In the genomic region with DNA sequence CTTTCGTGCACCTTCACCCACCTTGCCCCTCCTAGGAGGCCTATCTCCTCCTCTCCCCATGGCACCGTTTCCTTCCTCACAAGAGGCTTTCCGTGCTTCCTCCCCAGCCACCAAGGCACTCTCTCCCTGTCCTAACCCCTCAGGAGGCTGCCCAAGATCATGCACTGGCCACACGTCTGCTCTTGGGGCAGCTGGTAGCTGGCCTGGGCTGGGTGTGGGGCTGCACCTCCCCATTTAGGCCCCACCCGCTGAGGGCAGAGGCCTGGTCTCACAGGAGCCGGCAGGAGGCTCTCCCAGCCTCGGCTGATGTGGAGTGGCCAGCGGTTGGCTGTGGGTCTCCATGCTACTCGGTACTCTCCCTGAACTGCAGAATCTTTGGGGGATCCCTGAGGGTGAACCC, we compare ENCODE assay signal across 1 cellular context.
TF ChIP-seq lines count a peak whose summit lies in the region.

No MANE protein-coding gene starts in this region.

TF ChIP-seq in HepG2, 621 proteins besides CTCF, POLR2A, EP300 and RAD21:
- no peak for TF ChIP-seq TSC22D2 (CRISPR knock-in tag; IDR thresholded peaks at IDR 0.05; ENCODE audit: borderline replicate concordance)
- TF ChIP-seq, protein P1, sequence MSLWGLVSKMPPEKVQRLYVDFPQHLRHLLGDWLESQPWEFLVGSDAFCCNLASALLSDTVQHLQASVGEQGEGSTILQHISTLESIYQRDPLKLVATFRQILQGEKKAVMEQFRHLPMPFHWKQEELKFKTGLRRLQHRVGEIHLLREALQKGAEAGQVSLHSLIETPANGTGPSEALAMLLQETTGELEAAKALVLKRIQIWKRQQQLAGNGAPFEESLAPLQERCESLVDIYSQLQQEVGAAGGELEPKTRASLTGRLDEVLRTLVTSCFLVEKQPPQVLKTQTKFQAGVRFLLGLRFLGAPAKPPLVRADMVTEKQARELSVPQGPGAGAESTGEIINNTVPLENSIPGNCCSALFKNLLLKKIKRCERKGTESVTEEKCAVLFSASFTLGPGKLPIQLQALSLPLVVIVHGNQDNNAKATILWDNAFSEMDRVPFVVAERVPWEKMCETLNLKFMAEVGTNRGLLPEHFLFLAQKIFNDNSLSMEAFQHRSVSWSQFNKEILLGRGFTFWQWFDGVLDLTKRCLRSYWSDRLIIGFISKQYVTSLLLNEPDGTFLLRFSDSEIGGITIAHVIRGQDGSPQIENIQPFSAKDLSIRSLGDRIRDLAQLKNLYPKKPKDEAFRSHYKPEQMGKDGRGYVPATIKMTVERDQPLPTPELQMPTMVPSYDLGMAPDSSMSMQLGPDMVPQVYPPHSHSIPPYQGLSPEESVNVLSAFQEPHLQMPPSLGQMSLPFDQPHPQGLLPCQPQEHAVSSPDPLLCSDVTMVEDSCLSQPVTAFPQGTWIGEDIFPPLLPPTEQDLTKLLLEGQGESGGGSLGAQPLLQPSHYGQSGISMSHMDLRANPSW (CRISPR knock-in tag; IDR thresholded peaks at IDR 0.05; ENCODE audit: borderline replicate concordance) = no peak
- no peak for TF ChIP-seq GPN1 (CRISPR knock-in tag; IDR thresholded peaks at IDR 0.05; ENCODE audit: borderline replicate concordance)
- TF ChIP-seq, protein P2, sequence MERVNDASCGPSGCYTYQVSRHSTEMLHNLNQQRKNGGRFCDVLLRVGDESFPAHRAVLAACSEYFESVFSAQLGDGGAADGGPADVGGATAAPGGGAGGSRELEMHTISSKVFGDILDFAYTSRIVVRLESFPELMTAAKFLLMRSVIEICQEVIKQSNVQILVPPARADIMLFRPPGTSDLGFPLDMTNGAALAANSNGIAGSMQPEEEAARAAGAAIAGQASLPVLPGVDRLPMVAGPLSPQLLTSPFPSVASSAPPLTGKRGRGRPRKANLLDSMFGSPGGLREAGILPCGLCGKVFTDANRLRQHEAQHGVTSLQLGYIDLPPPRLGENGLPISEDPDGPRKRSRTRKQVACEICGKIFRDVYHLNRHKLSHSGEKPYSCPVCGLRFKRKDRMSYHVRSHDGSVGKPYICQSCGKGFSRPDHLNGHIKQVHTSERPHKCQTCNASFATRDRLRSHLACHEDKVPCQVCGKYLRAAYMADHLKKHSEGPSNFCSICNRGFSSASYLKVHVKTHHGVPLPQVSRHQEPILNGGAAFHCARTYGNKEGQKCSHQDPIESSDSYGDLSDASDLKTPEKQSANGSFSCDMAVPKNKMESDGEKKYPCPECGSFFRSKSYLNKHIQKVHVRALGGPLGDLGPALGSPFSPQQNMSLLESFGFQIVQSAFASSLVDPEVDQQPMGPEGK (CRISPR knock-in tag; IDR thresholded peaks at IDR 0.05) = peak; percentile 35; the same call in 1 of the 2 replicates
- TF ChIP-seq, protein P3, sequence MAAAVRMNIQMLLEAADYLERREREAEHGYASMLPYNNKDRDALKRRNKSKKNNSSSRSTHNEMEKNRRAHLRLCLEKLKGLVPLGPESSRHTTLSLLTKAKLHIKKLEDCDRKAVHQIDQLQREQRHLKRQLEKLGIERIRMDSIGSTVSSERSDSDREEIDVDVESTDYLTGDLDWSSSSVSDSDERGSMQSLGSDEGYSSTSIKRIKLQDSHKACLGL (CRISPR knock-in tag; IDR thresholded peaks at IDR 0.05) = peak; percentile 22; the same call in 1 of the 2 replicates
- no peak for TF ChIP-seq GTF2F1 (IDR thresholded peaks at IDR 0.05; ENCODE audit: low read length)
- TF ChIP-seq ZFX (CRISPR knock-in tag; IDR thresholded peaks at IDR 0.05; ENCODE audit: low read depth) = 0 out of 2 replicates have a peak, but pooled peaks have one; percentile 23
- 0 out of 2 replicates have a peak, but pooled peaks have one; percentile 24 for TF ChIP-seq ZNF768 (CRISPR knock-in tag; IDR thresholded peaks at IDR 0.05)
- TF ChIP-seq ERF (CRISPR knock-in tag; IDR thresholded peaks at IDR 0.05) = no peak
- no peak for TF ChIP-seq FOXM1 (CRISPR knock-in tag; IDR thresholded peaks at IDR 0.05)
- no peak for TF ChIP-seq FOSL1 (CRISPR knock-in tag; IDR thresholded peaks at IDR 0.05; ENCODE audit: borderline replicate concordance)
- TF ChIP-seq IKZF4 (CRISPR knock-in tag; IDR thresholded peaks at IDR 0.05; ENCODE audit: borderline replicate concordance, low read depth, not compliant biosample characterization) = no peak
- TF ChIP-seq, protein P4, sequence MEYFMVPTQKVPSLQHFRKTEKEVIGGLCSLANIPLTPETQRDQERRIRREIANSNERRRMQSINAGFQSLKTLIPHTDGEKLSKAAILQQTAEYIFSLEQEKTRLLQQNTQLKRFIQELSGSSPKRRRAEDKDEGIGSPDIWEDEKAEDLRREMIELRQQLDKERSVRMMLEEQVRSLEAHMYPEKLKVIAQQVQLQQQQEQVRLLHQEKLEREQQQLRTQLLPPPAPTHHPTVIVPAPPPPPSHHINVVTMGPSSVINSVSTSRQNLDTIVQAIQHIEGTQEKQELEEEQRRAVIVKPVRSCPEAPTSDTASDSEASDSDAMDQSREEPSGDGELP (IDR thresholded peaks at IDR 0.05; ENCODE audit: borderline replicate concordance, low read depth) = no peak
- TF ChIP-seq, protein P5, sequence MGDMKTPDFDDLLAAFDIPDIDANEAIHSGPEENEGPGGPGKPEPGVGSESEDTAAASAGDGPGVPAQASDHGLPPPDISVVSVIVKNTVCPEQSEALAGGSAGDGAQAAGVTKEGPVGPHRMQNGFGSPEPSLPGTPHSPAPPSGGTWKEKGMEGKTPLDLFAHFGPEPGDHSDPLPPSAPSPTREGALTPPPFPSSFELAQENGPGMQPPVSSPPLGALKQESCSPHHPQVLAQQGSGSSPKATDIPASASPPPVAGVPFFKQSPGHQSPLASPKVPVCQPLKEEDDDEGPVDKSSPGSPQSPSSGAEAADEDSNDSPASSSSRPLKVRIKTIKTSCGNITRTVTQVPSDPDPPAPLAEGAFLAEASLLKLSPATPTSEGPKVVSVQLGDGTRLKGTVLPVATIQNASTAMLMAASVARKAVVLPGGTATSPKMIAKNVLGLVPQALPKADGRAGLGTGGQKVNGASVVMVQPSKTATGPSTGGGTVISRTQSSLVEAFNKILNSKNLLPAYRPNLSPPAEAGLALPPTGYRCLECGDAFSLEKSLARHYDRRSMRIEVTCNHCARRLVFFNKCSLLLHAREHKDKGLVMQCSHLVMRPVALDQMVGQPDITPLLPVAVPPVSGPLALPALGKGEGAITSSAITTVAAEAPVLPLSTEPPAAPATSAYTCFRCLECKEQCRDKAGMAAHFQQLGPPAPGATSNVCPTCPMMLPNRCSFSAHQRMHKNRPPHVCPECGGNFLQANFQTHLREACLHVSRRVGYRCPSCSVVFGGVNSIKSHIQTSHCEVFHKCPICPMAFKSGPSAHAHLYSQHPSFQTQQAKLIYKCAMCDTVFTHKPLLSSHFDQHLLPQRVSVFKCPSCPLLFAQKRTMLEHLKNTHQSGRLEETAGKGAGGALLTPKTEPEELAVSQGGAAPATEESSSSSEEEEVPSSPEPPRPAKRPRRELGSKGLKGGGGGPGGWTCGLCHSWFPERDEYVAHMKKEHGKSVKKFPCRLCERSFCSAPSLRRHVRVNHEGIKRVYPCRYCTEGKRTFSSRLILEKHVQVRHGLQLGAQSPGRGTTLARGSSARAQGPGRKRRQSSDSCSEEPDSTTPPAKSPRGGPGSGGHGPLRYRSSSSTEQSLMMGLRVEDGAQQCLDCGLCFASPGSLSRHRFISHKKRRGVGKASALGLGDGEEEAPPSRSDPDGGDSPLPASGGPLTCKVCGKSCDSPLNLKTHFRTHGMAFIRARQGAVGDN (CRISPR knock-in tag; IDR thresholded peaks at IDR 0.05) = peak; percentile 37
- TF ChIP-seq THAP11 (CRISPR knock-in tag; IDR thresholded peaks at IDR 0.05) = no peak
- TF ChIP-seq, protein P6, sequence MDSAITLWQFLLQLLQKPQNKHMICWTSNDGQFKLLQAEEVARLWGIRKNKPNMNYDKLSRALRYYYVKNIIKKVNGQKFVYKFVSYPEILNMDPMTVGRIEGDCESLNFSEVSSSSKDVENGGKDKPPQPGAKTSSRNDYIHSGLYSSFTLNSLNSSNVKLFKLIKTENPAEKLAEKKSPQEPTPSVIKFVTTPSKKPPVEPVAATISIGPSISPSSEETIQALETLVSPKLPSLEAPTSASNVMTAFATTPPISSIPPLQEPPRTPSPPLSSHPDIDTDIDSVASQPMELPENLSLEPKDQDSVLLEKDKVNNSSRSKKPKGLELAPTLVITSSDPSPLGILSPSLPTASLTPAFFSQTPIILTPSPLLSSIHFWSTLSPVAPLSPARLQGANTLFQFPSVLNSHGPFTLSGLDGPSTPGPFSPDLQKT (CRISPR knock-in tag; IDR thresholded peaks at IDR 0.05; ENCODE audit: borderline replicate concordance) = no peak
- no peak for TF ChIP-seq ZNF232 (CRISPR knock-in tag; IDR thresholded peaks at IDR 0.05; ENCODE audit: borderline replicate concordance)
- TF ChIP-seq, protein P7, sequence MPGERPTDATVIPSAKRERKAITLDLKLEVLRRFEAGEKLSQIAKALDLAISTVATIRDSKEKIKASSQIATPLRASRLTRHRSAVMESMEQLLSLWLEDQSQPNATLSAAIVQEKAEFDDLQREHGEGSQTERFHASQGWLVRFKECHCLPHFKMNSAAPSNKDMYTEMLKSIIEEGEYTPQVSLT (CRISPR knock-in tag; IDR thresholded peaks at IDR 0.05; ENCODE audit: borderline replicate concordance, low read depth) = no peak
- TF ChIP-seq, protein P8, sequence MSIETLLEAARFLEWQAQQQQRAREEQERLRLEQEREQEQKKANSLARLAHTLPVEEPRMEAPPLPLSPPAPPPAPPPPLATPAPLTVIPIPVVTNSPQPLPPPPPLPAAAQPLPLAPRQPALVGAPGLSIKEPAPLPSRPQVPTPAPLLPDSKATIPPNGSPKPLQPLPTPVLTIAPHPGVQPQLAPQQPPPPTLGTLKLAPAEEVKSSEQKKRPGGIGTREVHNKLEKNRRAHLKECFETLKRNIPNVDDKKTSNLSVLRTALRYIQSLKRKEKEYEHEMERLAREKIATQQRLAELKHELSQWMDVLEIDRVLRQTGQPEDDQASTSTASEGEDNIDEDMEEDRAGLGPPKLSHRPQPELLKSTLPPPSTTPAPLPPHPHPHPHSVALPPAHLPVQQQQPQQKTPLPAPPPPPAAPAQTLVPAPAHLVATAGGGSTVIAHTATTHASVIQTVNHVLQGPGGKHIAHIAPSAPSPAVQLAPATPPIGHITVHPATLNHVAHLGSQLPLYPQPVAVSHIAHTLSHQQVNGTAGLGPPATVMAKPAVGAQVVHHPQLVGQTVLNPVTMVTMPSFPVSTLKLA (IDR thresholded peaks at IDR 0.05) = no peak
- TF ChIP-seq, protein P9, sequence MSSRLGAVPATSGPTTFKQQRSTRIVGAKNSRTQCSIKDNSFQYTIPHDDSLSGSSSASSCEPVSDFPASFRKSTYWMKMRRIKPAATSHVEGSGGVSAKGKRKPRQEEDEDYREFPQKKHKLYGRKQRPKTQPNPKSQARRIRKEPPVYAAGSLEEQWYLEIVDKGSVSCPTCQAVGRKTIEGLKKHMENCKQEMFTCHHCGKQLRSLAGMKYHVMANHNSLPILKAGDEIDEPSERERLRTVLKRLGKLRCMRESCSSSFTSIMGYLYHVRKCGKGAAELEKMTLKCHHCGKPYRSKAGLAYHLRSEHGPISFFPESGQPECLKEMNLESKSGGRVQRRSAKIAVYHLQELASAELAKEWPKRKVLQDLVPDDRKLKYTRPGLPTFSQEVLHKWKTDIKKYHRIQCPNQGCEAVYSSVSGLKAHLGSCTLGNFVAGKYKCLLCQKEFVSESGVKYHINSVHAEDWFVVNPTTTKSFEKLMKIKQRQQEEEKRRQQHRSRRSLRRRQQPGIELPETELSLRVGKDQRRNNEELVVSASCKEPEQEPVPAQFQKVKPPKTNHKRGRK (CRISPR knock-in tag; IDR thresholded peaks at IDR 0.05) = no peak
- TF ChIP-seq, protein P10, sequence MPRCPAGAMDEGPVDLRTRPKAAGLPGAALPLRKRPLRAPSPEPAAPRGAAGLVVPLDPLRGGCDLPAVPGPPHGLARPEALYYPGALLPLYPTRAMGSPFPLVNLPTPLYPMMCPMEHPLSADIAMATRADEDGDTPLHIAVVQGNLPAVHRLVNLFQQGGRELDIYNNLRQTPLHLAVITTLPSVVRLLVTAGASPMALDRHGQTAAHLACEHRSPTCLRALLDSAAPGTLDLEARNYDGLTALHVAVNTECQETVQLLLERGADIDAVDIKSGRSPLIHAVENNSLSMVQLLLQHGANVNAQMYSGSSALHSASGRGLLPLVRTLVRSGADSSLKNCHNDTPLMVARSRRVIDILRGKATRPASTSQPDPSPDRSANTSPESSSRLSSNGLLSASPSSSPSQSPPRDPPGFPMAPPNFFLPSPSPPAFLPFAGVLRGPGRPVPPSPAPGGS (CRISPR knock-in tag; IDR thresholded peaks at IDR 0.05) = 0 out of 2 replicates have a peak, but pooled peaks have one; percentile 35
- TF ChIP-seq ASH2L (IDR thresholded peaks at IDR 0.05; ENCODE audit: insufficient read length, low read depth, low read length) = no peak
- no peak for TF ChIP-seq ZNF737 (CRISPR knock-in tag; IDR thresholded peaks at IDR 0.05; ENCODE audit: borderline replicate concordance)
- TF ChIP-seq, protein P11, sequence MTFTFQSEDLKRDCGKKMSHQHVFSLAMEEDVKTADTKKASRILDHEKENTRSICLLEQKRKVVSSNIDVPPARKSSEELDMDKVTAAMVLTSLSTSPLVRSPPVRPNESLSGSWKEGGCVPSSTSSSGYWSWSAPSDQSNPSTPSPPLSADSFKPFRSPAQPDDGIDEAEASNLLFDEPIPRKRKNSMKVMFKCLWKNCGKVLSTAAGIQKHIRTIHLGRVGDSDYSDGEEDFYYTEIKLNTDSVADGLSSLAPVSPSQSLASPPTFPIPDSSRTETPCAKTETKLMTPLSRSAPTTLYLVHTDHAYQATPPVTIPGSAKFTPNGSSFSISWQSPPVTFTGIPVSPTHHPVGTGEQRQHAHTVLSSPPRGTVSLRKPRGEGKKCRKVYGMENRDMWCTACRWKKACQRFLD (CRISPR knock-in tag; IDR thresholded peaks at IDR 0.05; ENCODE audit: borderline replicate concordance) = no peak
- TF ChIP-seq, protein P12, sequence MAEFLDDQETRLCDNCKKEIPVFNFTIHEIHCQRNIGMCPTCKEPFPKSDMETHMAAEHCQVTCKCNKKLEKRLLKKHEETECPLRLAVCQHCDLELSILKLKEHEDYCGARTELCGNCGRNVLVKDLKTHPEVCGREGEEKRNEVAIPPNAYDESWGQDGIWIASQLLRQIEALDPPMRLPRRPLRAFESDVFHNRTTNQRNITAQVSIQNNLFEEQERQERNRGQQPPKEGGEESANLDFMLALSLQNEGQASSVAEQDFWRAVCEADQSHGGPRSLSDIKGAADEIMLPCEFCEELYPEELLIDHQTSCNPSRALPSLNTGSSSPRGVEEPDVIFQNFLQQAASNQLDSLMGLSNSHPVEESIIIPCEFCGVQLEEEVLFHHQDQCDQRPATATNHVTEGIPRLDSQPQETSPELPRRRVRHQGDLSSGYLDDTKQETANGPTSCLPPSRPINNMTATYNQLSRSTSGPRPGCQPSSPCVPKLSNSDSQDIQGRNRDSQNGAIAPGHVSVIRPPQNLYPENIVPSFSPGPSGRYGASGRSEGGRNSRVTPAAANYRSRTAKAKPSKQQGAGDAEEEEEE (CRISPR knock-in tag; IDR thresholded peaks at IDR 0.05; ENCODE audit: borderline replicate concordance) = no peak
- no peak for TF ChIP-seq SIX4 (CRISPR knock-in tag; IDR thresholded peaks at IDR 0.05)
